Comparison of ENCODE assay signal across 1 cellular context in genomic region chr5:78275998-78276543, GRCh38.
TF ChIP-seq lines count a peak whose summit lies in the region.

No MANE protein-coding gene starts in this region.

TF ChIP-seq in HepG2, 621 proteins besides CTCF, POLR2A, EP300 and RAD21 (continued from another document):
- no peak for TF ChIP-seq ZNF775 (CRISPR knock-in tag; IDR thresholded peaks at IDR 0.05; ENCODE audit: borderline replicate concordance)
- no peak for TF ChIP-seq RNF219 (CRISPR knock-in tag; IDR thresholded peaks at IDR 0.05)
- no peak for TF ChIP-seq ARNT2 (CRISPR knock-in tag; IDR thresholded peaks at IDR 0.05; ENCODE audit: low read depth)
- TF ChIP-seq ATF4 (CRISPR knock-in tag; IDR thresholded peaks at IDR 0.05): no peak
- no peak for TF ChIP-seq BRF2 (CRISPR knock-in tag; IDR thresholded peaks at IDR 0.05)
- no peak for TF ChIP-seq ZMYM3 (CRISPR knock-in tag; IDR thresholded peaks at IDR 0.05)
- no peak for TF ChIP-seq MAF1 (CRISPR knock-in tag; IDR thresholded peaks at IDR 0.05; ENCODE audit: borderline replicate concordance)
- no peak for TF ChIP-seq ZFP36 (IDR thresholded peaks at IDR 0.05; ENCODE audit: borderline replicate concordance, low read depth, low read length, partially characterized antibody)
- TF ChIP-seq ZNF205 (CRISPR knock-in tag; IDR thresholded peaks at IDR 0.05): no peak
- TF ChIP-seq ZNF770 (CRISPR knock-in tag; IDR thresholded peaks at IDR 0.05): peak; percentile 78
- TF ChIP-seq IKZF1 (IDR thresholded peaks at IDR 0.05): no peak
- TF ChIP-seq ZBTB40 (IDR thresholded peaks at IDR 0.05): no peak
- TF ChIP-seq ZBTB40 (CRISPR knock-in tag; IDR thresholded peaks at IDR 0.05): no peak
- peak; percentile 67 for TF ChIP-seq RARA (CRISPR knock-in tag; IDR thresholded peaks at IDR 0.05)
- no peak for TF ChIP-seq ZNF557 (CRISPR knock-in tag; IDR thresholded peaks at IDR 0.05)
- no peak for TF ChIP-seq ZNF850 (CRISPR knock-in tag; conservative IDR thresholded peaks at IDR 0.05)
- TF ChIP-seq POGZ (CRISPR knock-in tag; IDR thresholded peaks at IDR 0.05): no peak
- peak; percentile 89 for TF ChIP-seq ZNF121 (CRISPR knock-in tag; IDR thresholded peaks at IDR 0.05)
- TF ChIP-seq ZNF777 (CRISPR knock-in tag; IDR thresholded peaks at IDR 0.05): no peak
